In genomic region chr6:69494595-69494994, GRCh38 we compare ENCODE assay signal across 25 cellular contexts.
"Had no signal": no experiment of that assay in that cellular context is flagged by ENCODE, and none has a peak within 500 bp of the region (broad histone marks: within the 10 kb centered on the region; RNA-seq: fewer than 3 reads in every experiment).

No MANE protein-coding gene starts in this region.

- H3K4me1 ChIP-seq: colonic mucosa, esophagus muscularis mucosa, esophagus squamous epithelium, foreskin keratinocyte, gastrocnemius medialis, gastroesophageal sphincter, heart left ventricle, heart right ventricle had no signal

- H3K9me3 ChIP-seq: colonic mucosa had no signal

- H3K36me3 ChIP-seq: colonic mucosa, esophagus muscularis mucosa, esophagus squamous epithelium, gastrocnemius medialis, gastroesophageal sphincter, heart left ventricle, heart right ventricle had no signal

- H3K27ac ChIP-seq: colonic mucosa, coronary artery, dorsolateral prefrontal cortex, epithelial cell of prostate, esophagus muscularis mucosa, esophagus squamous epithelium, foreskin keratinocyte, gastrocnemius medialis, gastroesophageal sphincter, heart left ventricle, heart right ventricle, hepatocyte had no signal

- H3K4me3 ChIP-seq: colonic mucosa, coronary artery, dorsolateral prefrontal cortex, esophagus muscularis mucosa, esophagus squamous epithelium, gastrocnemius medialis, gastroesophageal sphincter, heart left ventricle, heart right ventricle, hepatocyte had no signal

- DNase-seq: colonic mucosa; cortex of kidney; dermis blood vessel endothelial cell; dorsolateral prefrontal cortex; effector CD4-positive, alpha-beta T cell; effector CD8-positive, alpha-beta T cell; effector memory CD4-positive, alpha-beta T cell; effector memory CD8-positive, alpha-beta T cell; endodermal cell; erythroblast; esophagus squamous epithelium; foreskin fibroblast; foreskin keratinocyte; foreskin melanocyte; gastrocnemius medialis; glutamatergic neuron; head of caudate nucleus; heart left ventricle; heart right ventricle had no signal

- ATAC-seq: effector memory CD8-positive, alpha-beta T cell; esophagus mucosa; foreskin keratinocyte; gastrocnemius medialis; gastroesophageal sphincter; heart left ventricle; heart right ventricle had no signal
